15 cellular contexts compared by ENCODE assay signal in genomic region chr12:14777271-14777670, GRCh38. TPM values are rescaled to one million over a fixed set of nuclear protein-coding genes. Genes with fewer than 3 reads are reported as not detected.
DNase-seq lines count a peak whose midpoint lies in the region; ATAC-seq and TF ChIP-seq lines count a peak whose summit lies in the region.
"Had no signal": no experiment of that assay in that cellular context is flagged by ENCODE, and none has a peak within 500 bp of the region (broad histone marks: within the 10 kb centered on the region; RNA-seq: fewer than 3 reads in every experiment).

No MANE protein-coding gene starts in this region.

- H3K4me1 ChIP-seq in upper lobe of left lung, result peaks cover 0 to 23% (median 13%) of the 10 kb centered on the region in 4 donors

- TF ChIP-seq CTCF in upper lobe of left lung (IDR thresholded peaks at IDR 0.05), result no peak

- CTCF ChIA-PET in activated CD8-positive, alpha-beta T cell treated with anti-CD3 and anti-CD28 coated beads, Interleukin-2, amount 10 ng/mL, durations not matched to agents 7 days and 5 days (lab: Charles Lee), result interaction anchor here (0.8 to 2.6 kb wide), 7 partner anchors 8 to 218 kb away, joined by 3 to 20 read pairs (median 4); partner anchors contain the start of genes C12orf60, ERP27 and WBP11

- no peak overlapping the region for H3K4me3 Mint-ChIP-seq in activated CD8-positive, alpha-beta T cell treated with anti-CD3 and anti-CD28 coated beads, Interleukin-2, amount 10 ng/mL, durations not matched to agents 7 days and 5 days
- H3K4me3 Mint-ChIP-seq: dendritic cell treated with granulocyte-macrophage colony-stimulating factor and Interleukin-4, amounts not matched to agents 40 ng/mL and 50 ng/mL, for 4 days had no signal

- peak; percentile 41 for DNase-seq in SIG-M5 treated with dmso at 0.1 percent for 504 hours (lab: John Stamatoyannopoulos, UW; ENCODE audit: unreplicated experiment)
- no peak for DNase-seq in SIG-M5 (lab: John Stamatoyannopoulos, UW)
- peak; percentile 37 for DNase-seq in astrocyte of the hippocampus (ENCODE audit: low read depth, low spot score)
- DNase-seq in medulla oblongata (ENCODE audit: extremely low spot score), result peak; percentile 18
- no peak for DNase-seq in upper lobe of left lung
- no peak for DNase-seq in activated CD8-positive, alpha-beta T cell treated with anti-CD3 and anti-CD28 coated beads, Interleukin-2, amount 10 ng/mL, durations not matched to agents 7 days and 5 days
- no peak for DNase-seq in left lobe of liver (ENCODE audit: low spot score)
- DNase-seq in cerebellar cortex (ENCODE audit: low spot score), result no peak
- DNase-seq: activated CD4-positive, alpha-beta T cell treated with anti-CD3 and anti-CD28 coated beads for 48 hours; activated effector memory CD4-positive, alpha-beta T cell treated with Interleukin-2 at 50 U/mL for 16 hours; heart right ventricle; stimulated activated CD4-positive, alpha-beta T cell treated with anti-CD3 and anti-CD28 coated beads, Interleukin-12 subunit alpha, Interleukin-12 subunit beta, amount 100 ng/mL, for 4 hours had no signal

- TF ChIP-seq EP300 in upper lobe of left lung (IDR thresholded peaks at IDR 0.05), result no peak

- H3K4me3 ChIP-seq in upper lobe of left lung, result no peak overlapping the region
- H3K4me3 ChIP-seq: heart right ventricle had no signal

- no peaks in the 10 kb centered on the region for H3K36me3 ChIP-seq in upper lobe of left lung
- H3K36me3 ChIP-seq: heart right ventricle had no signal

- H3K36me3 Mint-ChIP-seq in activated CD8-positive, alpha-beta T cell treated with anti-CD3 and anti-CD28 coated beads, Interleukin-2, amount 10 ng/mL, durations not matched to agents 7 days and 5 days (ENCODE audit: low read depth), result peaks cover 18% of the 10 kb centered on the region

- POLR2A ChIA-PET in activated CD8-positive, alpha-beta T cell treated with anti-CD3 and anti-CD28 coated beads, Interleukin-2, amount 10 ng/mL, durations not matched to agents 7 days and 5 days (lab: Charles Lee), result no interaction called here

- H3K27ac Mint-ChIP-seq in activated CD8-positive, alpha-beta T cell treated with anti-CD3 and anti-CD28 coated beads, Interleukin-2, amount 10 ng/mL, durations not matched to agents 7 days and 5 days, result no peak overlapping the region
- H3K27ac Mint-ChIP-seq: dendritic cell treated with granulocyte-macrophage colony-stimulating factor and Interleukin-4, amounts not matched to agents 40 ng/mL and 50 ng/mL, for 4 days had no signal

- no peaks in the 10 kb centered on the region for H3K27me3 ChIP-seq in upper lobe of left lung
- H3K27me3 ChIP-seq: heart right ventricle had no signal

- ATAC-seq in upper lobe of left lung (ENCODE audit: low FRiP score in 2 of 2) (no peak), left lobe of liver (no peak)
- ATAC-seq in activated CD8-positive, alpha-beta T cell treated with anti-CD3 and anti-CD28 coated beads, Interleukin-2, amount 10 ng/mL, durations not matched to agents 7 days and 5 days, result no peak
- ATAC-seq: heart right ventricle, SK-N-SH treated with all-trans-retinoic acid at 6 μM for 48 hours had no signal

- H3K9me3 ChIP-seq in upper lobe of left lung, result no peaks in the 10 kb centered on the region
- H3K9me3 ChIP-seq: heart right ventricle had no signal

- H3K27ac ChIP-seq in upper lobe of left lung, result peak overlapping the region in 3 of 4 donors; percentile 21 to 98 (median 40)

- H3K9me3 Mint-ChIP-seq in activated CD8-positive, alpha-beta T cell treated with anti-CD3 and anti-CD28 coated beads, Interleukin-2, amount 10 ng/mL, durations not matched to agents 7 days and 5 days (ENCODE audit: insufficient read depth), result no peaks in the 10 kb centered on the region
- H3K9me3 Mint-ChIP-seq: dendritic cell treated with granulocyte-macrophage colony-stimulating factor and Interleukin-4, amounts not matched to agents 40 ng/mL and 50 ng/mL, for 4 days had no signal

- peaks cover 47% of the 10 kb centered on the region for H3K4me1 Mint-ChIP-seq in activated CD8-positive, alpha-beta T cell treated with anti-CD3 and anti-CD28 coated beads, Interleukin-2, amount 10 ng/mL, durations not matched to agents 7 days and 5 days (ENCODE audit: low read depth)

- no peak for TF ChIP-seq POLR2A in upper lobe of left lung (IDR thresholded peaks at IDR 0.05)

- no peaks in the 10 kb centered on the region for H3K27me3 Mint-ChIP-seq in activated CD8-positive, alpha-beta T cell treated with anti-CD3 and anti-CD28 coated beads, Interleukin-2, amount 10 ng/mL, durations not matched to agents 7 days and 5 days (ENCODE audit: low read depth)
- H3K27me3 Mint-ChIP-seq: dendritic cell treated with granulocyte-macrophage colony-stimulating factor and Interleukin-4, amounts not matched to agents 40 ng/mL and 50 ng/mL, for 4 days had no signal

- 39 to 42% methylated on average over 3 of the region's 3 CpGs for WGBS in upper lobe of left lung, 2 donors

RNA-seq across cellular contexts. Expression of gene WBP11, which starts 26.0 kb away (rescaled TPM):
- 10 to 100 TPM; 18.2 to 45.0 (median 25.3) TPM for total RNA-seq in upper lobe of left lung
- 10 to 100 TPM; 98.2 to 98.6 TPM for total RNA-seq in activated CD8-positive, alpha-beta T cell treated with anti-CD3 and anti-CD28 coated beads, Interleukin-2, amount 10 ng/mL, durations not matched to agents 7 days and 5 days
- 15.9 TPM for total RNA-seq in left lobe of liver

RNA-seq across cellular contexts. Expression of gene C12orf60, which starts 26.2 kb away (rescaled TPM):
- total RNA-seq in upper lobe of left lung (1 to 10 TPM in 2 of 6 donors, under 1 TPM in 3, not detected in 1; 0.33 to 3.4 (median 0.94) TPM), left lobe of liver (0.33 TPM)
- 1 to 10 TPM; 1.4 to 1.5 TPM for total RNA-seq in activated CD8-positive, alpha-beta T cell treated with anti-CD3 and anti-CD28 coated beads, Interleukin-2, amount 10 ng/mL, durations not matched to agents 7 days and 5 days

RNA-seq across cellular contexts. Expression of gene SMCO3, which starts 36.7 kb away (rescaled TPM):
- 1 to 10 TPM in 4 of 6 donors, under 1 TPM in 2; 0.33 to 3.1 (median 1.1) TPM for total RNA-seq in upper lobe of left lung
- total RNA-seq in activated CD8-positive, alpha-beta T cell treated with anti-CD3 and anti-CD28 coated beads, Interleukin-2, amount 10 ng/mL, durations not matched to agents 7 days and 5 days, result not detected
- total RNA-seq in left lobe of liver, result 0.53 TPM
- total RNA-seq: NCI-H460 had no signal

Comparison
In these comparisons a context has a peak if more than half of its experiments do, and no peak if none do; other contexts are left out.
1. DNase-seq: peak in SIG-M5 treated with dmso at 0.1 percent for 504 hours (single experiment), astrocyte of the hippocampus (single experiment) and medulla oblongata (single experiment); none in SIG-M5 (single experiment), upper lobe of left lung (0 of 2), activated CD8-positive, alpha-beta T cell treated with anti-CD3 and anti-CD28 coated beads, Interleukin-2, amount 10 ng/mL, durations not matched to agents 7 days and 5 days (single experiment), left lobe of liver (single experiment) and cerebellar cortex (single experiment).